In genomic region chr1:184215274-184215925, GRCh38 we compare ENCODE assay signal across 23 cellular contexts.
"Had no signal": no experiment of that assay in that cellular context is flagged by ENCODE, and none has a peak within 500 bp of the region (broad histone marks: within the 10 kb centered on the region; RNA-seq: fewer than 3 reads in every experiment).

No MANE protein-coding gene starts in this region.

- H3K79me2 ChIP-seq: parathyroid adenoma had no signal

- H3K9ac ChIP-seq: neural progenitor cell, parathyroid adenoma had no signal

- H3K27ac ChIP-seq: body of pancreas, coronary artery, heart right ventricle, neural progenitor cell, parathyroid adenoma, stomach, thoracic aorta, vagina had no signal

- H3K4me3 ChIP-seq: body of pancreas, coronary artery, heart right ventricle, neural progenitor cell, stomach, thoracic aorta, vagina had no signal

- H2AFZ ChIP-seq: neural progenitor cell, parathyroid adenoma had no signal

- ATAC-seq: activated CD4-positive, CD25-positive, alpha-beta regulatory T cell treated with anti-CD3 and anti-CD28 coated beads, Interleukin-2, amount 50 U/mL, for 24 hours; activated CD8-positive, alpha-beta memory T cell treated with anti-CD3 and anti-CD28 coated beads, Interleukin-2, amount 10 ng/mL, durations not matched to agents 7 days and 5 days; activated naive CD4-positive, alpha-beta T cell treated with anti-CD3 and anti-CD28 coated beads, Interleukin-2, amount 50 U/mL, for 72 hours; activated T-cell treated with anti-CD3 and anti-CD28 coated beads, Interleukin-2, amount 50 U/mL, for 4 hours; body of pancreas; heart right ventricle; left lobe of liver had no signal

- H3K9me3 ChIP-seq: body of pancreas, heart right ventricle, stomach, thoracic aorta, vagina had no signal

- DNase-seq: activated CD4-positive, alpha-beta T cell treated with anti-CD3 and anti-CD28 coated beads, Interleukin-2, amount 50 U/mL, for 4 hours; activated CD8-positive, alpha-beta memory T cell treated with anti-CD3 and anti-CD28 coated beads, Interleukin-2, amount 10 ng/mL, durations not matched to agents 7 days and 5 days; activated effector memory CD4-positive, alpha-beta T cell treated with anti-CD3 and anti-CD28 coated beads, Interleukin-2, amount 50 U/mL, for 16 hours; activated T-cell treated with anti-CD3 and anti-CD28 coated beads, Interleukin-2, amount 50 U/mL, for 4 hours; amniotic stem cell; body of pancreas; central memory CD4-positive, alpha-beta T cell; effector CD4-positive, alpha-beta T cell; heart right ventricle; stimulated activated CD4-positive, alpha-beta T cell treated with anti-CD3 and anti-CD28 coated beads, Interleukin-15, amount 100 ng/mL, for 24 hours; stimulated activated CD4-positive, alpha-beta T cell treated with anti-CD3 and anti-CD28 coated beads, Interleukin-4, amount 100 ng/mL, for 24 hours; stomach had no signal

- H3K4me2 ChIP-seq: neural progenitor cell had no signal

- H3K36me3 ChIP-seq: heart right ventricle, neural progenitor cell, stomach, thoracic aorta, vagina had no signal

- H3K27me3 ChIP-seq: body of pancreas, heart right ventricle, neural progenitor cell, stomach, vagina had no signal

- H3K4me1 ChIP-seq: parathyroid adenoma, stomach had no signal

- FAIRE-seq: endothelial cell of umbilical vein, frontal cortex, islet of Langerhans had no signal
